Comparison of ENCODE assay signal across 1 cellular context in genomic region chr17:50613007-50613406, GRCh38.
TF ChIP-seq lines count a peak whose summit lies in the region.

No MANE protein-coding gene starts in this region.

TF ChIP-seq in H1, 55 proteins besides CTCF, POLR2A, EP300 and RAD21 (continued from another document):
- TF ChIP-seq CHD7 (IDR thresholded peaks at IDR 0.05; ENCODE audit: insufficient replicate concordance, low read length) (no peak), TEAD4 (IDR thresholded peaks at IDR 0.05; ENCODE audit: low read depth, low read length) (no peak), SUZ12 (IDR thresholded peaks at IDR 0.05; ENCODE audit: low read length) (no peak), SP1 (IDR thresholded peaks at IDR 0.05; ENCODE audit: low read depth, low read length) (no peak), EZH2 (IDR thresholded peaks at IDR 0.05; ENCODE audit: low read depth, low read length, severe bottlenecking) (no peak)
TF ChIP-seq in H1: peak in this region for 0.
